8 cellular contexts compared by ENCODE assay signal in the genomic region with DNA sequence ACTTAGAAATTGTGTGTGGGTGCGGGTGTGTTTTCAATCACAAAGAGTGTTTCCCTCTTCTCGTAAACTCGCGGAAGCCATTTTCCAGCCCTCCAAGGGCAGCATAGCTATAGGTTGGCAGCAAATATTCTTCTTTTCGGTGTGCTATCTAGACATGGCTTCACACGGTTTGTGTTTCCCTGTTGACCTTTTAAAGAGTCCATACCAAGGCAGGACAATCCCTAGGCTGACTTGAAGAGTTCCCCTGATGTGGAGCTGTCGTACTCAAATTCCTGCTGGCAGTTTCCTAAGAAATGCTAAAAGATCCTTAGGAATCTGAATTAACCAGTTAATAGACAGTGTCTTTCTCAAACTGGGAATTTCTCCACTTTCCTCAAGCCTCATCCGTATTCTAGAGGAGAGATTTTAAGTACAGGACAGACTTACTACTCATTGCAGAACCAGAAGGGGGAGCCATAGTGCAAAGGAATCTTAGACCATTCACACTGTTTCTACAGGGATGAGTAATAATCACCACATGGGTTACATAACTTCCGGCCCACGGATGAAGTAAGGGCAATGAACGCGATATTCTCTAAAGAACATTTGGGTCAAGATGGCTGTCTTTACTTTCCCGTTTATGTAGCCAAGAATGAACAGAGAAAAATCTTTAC.
DNase-seq lines count a peak whose midpoint lies in the region; ATAC-seq and TF ChIP-seq lines count a peak whose summit lies in the region.

No MANE protein-coding gene starts in this region.

- DNase-seq in activated CD4-positive, alpha-beta T cell treated with anti-CD3 and anti-CD28 coated beads for 36 hours, result peak; percentile 26
- no peak for DNase-seq in activated CD4-positive, alpha-beta T cell treated with anti-CD3 and anti-CD28 coated beads for 4 hours
- DNase-seq in NCI-H82 treated with DMSO at 0.1 percent for 48 hours (lab: John Stamatoyannopoulos, UW; ENCODE audit: unreplicated experiment) (peak; percentile 9), chondrocyte (ENCODE audit: low spot score) (no peak), non-pigmented ciliary epithelial cell (ENCODE audit: low read depth) (peak; percentile 74), anterior cingulate cortex (lab: John Stamatoyannopoulos, UW) (no peak)

- H3K36me3 Mint-ChIP-seq in activated CD4-positive, alpha-beta T cell treated with anti-CD3 and anti-CD28 coated beads for 36 hours (ENCODE audit: low read depth), result no peaks in the 10 kb centered on the region
- peaks cover 10% of the 10 kb centered on the region for H3K36me3 Mint-ChIP-seq in chondrocyte (ENCODE audit: low read depth)

- CTCF ChIA-PET in activated CD4-positive, alpha-beta T cell treated with anti-CD3 and anti-CD28 coated beads for 36 hours (lab: Charles Lee), result interaction anchor here (0.7 kb wide), 2 partner anchors 103 to 130 kb away, joined by 3 read pairs; no protein-coding TSS in a partner anchor

- no peak for ATAC-seq in activated CD4-positive, alpha-beta T cell treated with anti-CD3 and anti-CD28 coated beads for 36 hours
- no peak for ATAC-seq in GM19455 (IDR thresholded peaks at IDR 0.05; ENCODE audit: unreplicated experiment)
- no peak for ATAC-seq in GM18873 (IDR thresholded peaks at IDR 0.05; ENCODE audit: low FRiP score, unreplicated experiment)

- no peak overlapping the region for H3K4me3 Mint-ChIP-seq in activated CD4-positive, alpha-beta T cell treated with anti-CD3 and anti-CD28 coated beads for 36 hours
- H3K4me3 Mint-ChIP-seq in chondrocyte (ENCODE audit: unreplicated experiment), result no peak overlapping the region

- no peak overlapping the region for H3K27ac Mint-ChIP-seq in activated CD4-positive, alpha-beta T cell treated with anti-CD3 and anti-CD28 coated beads for 36 hours
- H3K27ac Mint-ChIP-seq in chondrocyte (ENCODE audit: unreplicated experiment), result no peak overlapping the region

- H3K27me3 Mint-ChIP-seq in activated CD4-positive, alpha-beta T cell treated with anti-CD3 and anti-CD28 coated beads for 36 hours, result peaks cover 2% of the 10 kb centered on the region
- no peaks in the 10 kb centered on the region for H3K27me3 Mint-ChIP-seq in chondrocyte (ENCODE audit: low read depth)

- intact Hi-C loops in activated CD4-positive, alpha-beta T cell treated with anti-CD3 and anti-CD28 coated beads for 36 hours (cut with DNase I, micrococcal nuclease), result no loop called here

- no peaks in the 10 kb centered on the region for H3K4me1 Mint-ChIP-seq in activated CD4-positive, alpha-beta T cell treated with anti-CD3 and anti-CD28 coated beads for 36 hours
- peaks cover 41% of the 10 kb centered on the region for H3K4me1 Mint-ChIP-seq in chondrocyte (ENCODE audit: low read depth)

- TF ChIP-seq CTCF in chondrocyte (IDR thresholded peaks at IDR 0.05), result peak; percentile 76

- H3K9me3 Mint-ChIP-seq in activated CD4-positive, alpha-beta T cell treated with anti-CD3 and anti-CD28 coated beads for 36 hours (ENCODE audit: low read depth), result peaks cover 5% of the 10 kb centered on the region
- peaks cover 19% of the 10 kb centered on the region for H3K9me3 Mint-ChIP-seq in chondrocyte (ENCODE audit: low read depth)

- POLR2A ChIA-PET in activated CD4-positive, alpha-beta T cell treated with anti-CD3 and anti-CD28 coated beads for 36 hours (lab: Charles Lee), result no interaction called here

Comparison
In these comparisons a context has a peak if more than half of its experiments do, and no peak if none do; other contexts are left out.
1. DNase-seq: peak in activated CD4-positive, alpha-beta T cell treated with anti-CD3 and anti-CD28 coated beads for 36 hours (single experiment), NCI-H82 treated with DMSO at 0.1 percent for 48 hours (single experiment) and non-pigmented ciliary epithelial cell (single experiment); none in activated CD4-positive, alpha-beta T cell treated with anti-CD3 and anti-CD28 coated beads for 4 hours (0 of 2), chondrocyte (single experiment) and anterior cingulate cortex (0 of 58).